Comparison of ENCODE assay signal across 24 cellular contexts in genomic region chr1:68586766-68587165, GRCh38.
"Had no signal": no experiment of that assay in that cellular context is flagged by ENCODE, and none has a peak within 500 bp of the region (broad histone marks: within the 10 kb centered on the region; RNA-seq: fewer than 3 reads in every experiment).

No MANE protein-coding gene starts in this region.

- H3K4me1 ChIP-seq: colonic mucosa, esophagus muscularis mucosa, esophagus squamous epithelium, foreskin keratinocyte, gastrocnemius medialis, gastroesophageal sphincter, heart left ventricle, heart right ventricle had no signal

- H3K27ac ChIP-seq: colonic mucosa, coronary artery, epithelial cell of prostate, esophagus muscularis mucosa, esophagus squamous epithelium, foreskin keratinocyte, gastrocnemius medialis, gastroesophageal sphincter, heart left ventricle, heart right ventricle had no signal

- H3K4me3 Mint-ChIP-seq: dendritic cell treated with granulocyte-macrophage colony-stimulating factor and Interleukin-4, amounts not matched to agents 40 ng/mL and 50 ng/mL, for 4 days; effector memory CD8-positive, alpha-beta T cell; endodermal cell had no signal

- H3K36me3 ChIP-seq: colonic mucosa, esophagus muscularis mucosa, esophagus squamous epithelium, gastrocnemius medialis, gastroesophageal sphincter, heart left ventricle, heart right ventricle had no signal

- H3K4me3 ChIP-seq: colonic mucosa, coronary artery, dorsolateral prefrontal cortex, esophagus muscularis mucosa, esophagus squamous epithelium, gastrocnemius medialis, gastroesophageal sphincter, heart left ventricle, heart right ventricle had no signal

- H3K27ac Mint-ChIP-seq: dendritic cell treated with granulocyte-macrophage colony-stimulating factor and Interleukin-4, amounts not matched to agents 40 ng/mL and 50 ng/mL, for 4 days; effector memory CD8-positive, alpha-beta T cell; endodermal cell had no signal

- ATAC-seq: effector memory CD8-positive, alpha-beta T cell; esophagus mucosa; foreskin keratinocyte; gastrocnemius medialis; gastroesophageal sphincter; heart left ventricle; heart right ventricle had no signal

- DNase-seq: colonic mucosa; cortex of kidney; dermis blood vessel endothelial cell; dorsolateral prefrontal cortex; effector CD4-positive, alpha-beta T cell; effector CD8-positive, alpha-beta T cell; effector memory CD4-positive, alpha-beta T cell; effector memory CD8-positive, alpha-beta T cell; endodermal cell; erythroblast; esophagus squamous epithelium; foreskin fibroblast; foreskin keratinocyte; foreskin melanocyte; gastrocnemius medialis; head of caudate nucleus; heart left ventricle; heart right ventricle had no signal

- H3K9me3 ChIP-seq: colonic mucosa, gastrocnemius medialis had no signal

- H3K27me3 Mint-ChIP-seq: dendritic cell treated with granulocyte-macrophage colony-stimulating factor and Interleukin-4, amounts not matched to agents 40 ng/mL and 50 ng/mL, for 4 days; effector memory CD8-positive, alpha-beta T cell had no signal

- H3K4me1 Mint-ChIP-seq: endodermal cell had no signal

- H3K27me3 ChIP-seq: colonic mucosa, dorsolateral prefrontal cortex, esophagus muscularis mucosa, esophagus squamous epithelium, gastrocnemius medialis, gastroesophageal sphincter, heart left ventricle, heart right ventricle had no signal
